In the genomic region with DNA sequence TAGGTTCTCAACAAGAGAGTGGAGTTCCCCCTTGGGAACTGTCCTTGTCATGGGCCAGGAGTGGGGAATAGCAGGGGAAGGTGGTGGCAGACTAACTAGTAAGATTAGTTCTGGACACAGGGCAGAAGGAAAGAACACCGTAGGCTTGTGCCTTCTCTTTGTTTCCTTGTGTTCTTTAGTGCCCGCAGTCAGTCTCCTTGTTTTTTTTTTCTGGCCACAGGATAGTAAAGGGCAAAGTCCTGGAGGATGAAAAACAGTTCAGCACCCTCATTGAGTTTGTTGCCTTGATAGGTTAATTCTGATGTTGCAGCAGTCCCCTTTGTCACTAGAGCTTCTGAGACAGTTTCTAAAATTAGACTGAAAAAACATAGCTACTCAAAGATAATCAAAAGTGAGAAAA, we compare ENCODE assay signal across 1 cellular context.
TF ChIP-seq lines count a peak whose summit lies in the region.

No MANE protein-coding gene starts in this region.

TF ChIP-seq in SK-N-SH treated with all-trans-retinoic acid at 6 μM for 48 hours, 23 proteins besides CTCF, POLR2A, EP300 and RAD21:
- TF ChIP-seq TOX (CRISPR knock-in tag; IDR thresholded peaks at IDR 0.05; ENCODE audit: borderline replicate concordance) (no peak), PPARA (CRISPR knock-in tag; IDR thresholded peaks at IDR 0.05; ENCODE audit: borderline replicate concordance) (no peak), ARNTL (CRISPR knock-in tag; IDR thresholded peaks at IDR 0.05; ENCODE audit: borderline replicate concordance, low read depth) (no peak), CREB5 (CRISPR knock-in tag; IDR thresholded peaks at IDR 0.05; ENCODE audit: low read depth) (no peak), ZFP3 (CRISPR knock-in tag; IDR thresholded peaks at IDR 0.05) (no peak), PATZ1 (CRISPR knock-in tag; IDR thresholded peaks at IDR 0.05; ENCODE audit: borderline replicate concordance) (no peak), ZNF8 (CRISPR knock-in tag; IDR thresholded peaks at IDR 0.05) (no peak), ESRRG (CRISPR knock-in tag; IDR thresholded peaks at IDR 0.05) (no peak), BACH2 (CRISPR knock-in tag; IDR thresholded peaks at IDR 0.05; ENCODE audit: borderline replicate concordance) (no peak), OSR1 (CRISPR knock-in tag; IDR thresholded peaks at IDR 0.05) (no peak), TCF4 (CRISPR knock-in tag; IDR thresholded peaks at IDR 0.05; ENCODE audit: borderline replicate concordance) (no peak), GLIS3 (CRISPR knock-in tag; IDR thresholded peaks at IDR 0.05) (no peak), CSRNP3 (CRISPR knock-in tag; IDR thresholded peaks at IDR 0.05) (no peak)
- TF ChIP-seq, protein P1, sequence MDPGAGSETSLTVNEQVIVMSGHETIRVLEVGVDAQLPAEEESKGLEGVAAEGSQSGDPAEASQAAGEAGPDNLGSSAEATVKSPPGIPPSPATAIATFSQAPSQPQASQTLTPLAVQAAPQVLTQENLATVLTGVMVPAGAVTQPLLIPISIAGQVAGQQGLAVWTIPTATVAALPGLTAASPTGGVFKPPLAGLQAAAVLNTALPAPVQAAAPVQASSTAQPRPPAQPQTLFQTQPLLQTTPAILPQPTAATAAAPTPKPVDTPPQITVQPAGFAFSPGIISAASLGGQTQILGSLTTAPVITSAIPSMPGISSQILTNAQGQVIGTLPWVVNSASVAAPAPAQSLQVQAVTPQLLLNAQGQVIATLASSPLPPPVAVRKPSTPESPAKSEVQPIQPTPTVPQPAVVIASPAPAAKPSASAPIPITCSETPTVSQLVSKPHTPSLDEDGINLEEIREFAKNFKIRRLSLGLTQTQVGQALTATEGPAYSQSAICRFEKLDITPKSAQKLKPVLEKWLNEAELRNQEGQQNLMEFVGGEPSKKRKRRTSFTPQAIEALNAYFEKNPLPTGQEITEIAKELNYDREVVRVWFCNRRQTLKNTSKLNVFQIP (CRISPR knock-in tag; IDR thresholded peaks at IDR 0.05; ENCODE audit: borderline replicate concordance, low read depth), result no peak
